Comparison of ENCODE assay signal across 11 cellular contexts in genomic region chr11:84316866-84317560, GRCh38.
DNase-seq lines count a peak whose midpoint lies in the region; ATAC-seq and TF ChIP-seq lines count a peak whose summit lies in the region.
"Had no signal": no experiment of that assay in that cellular context is flagged by ENCODE, and none has a peak within 500 bp of the region (broad histone marks: within the 10 kb centered on the region; RNA-seq: fewer than 3 reads in every experiment).

No MANE protein-coding gene starts in this region.

- H3K9me3 ChIP-seq in skeletal muscle tissue (ENCODE audit: control insufficient read depth in 3 of 3, low read length in 3 of 3): no peaks in the 10 kb centered on the region
- H3K9me3 ChIP-seq: body of pancreas had no signal

- H3K4me3 ChIP-seq in cardiac fibroblast (replicated peaks in 1 of 2; ENCODE audit: low read depth in 2 of 2, low read length in 2 of 2) (peak overlapping the region in 1 of 2 donors; percentile 37), skeletal muscle tissue (ENCODE audit: low read length in 3 of 3) (peak overlapping the region in 2 of 3 donors; percentile 23 to 45), foreskin fibroblast (ENCODE audit: low read depth in 1 of 2, low read length in 2 of 2) (no peak overlapping the region)
- H3K4me3 ChIP-seq: body of pancreas had no signal

- peak overlapping the region in 1 of 3 donors; percentile 15 for H3K9ac ChIP-seq in skeletal muscle tissue (ENCODE audit: low read depth in 1 of 3, low read length in 3 of 3)

- H3K27me3 ChIP-seq in skeletal muscle tissue (ENCODE audit: control insufficient read depth in 3 of 3, insufficient read depth in 3 of 3, low read length in 3 of 3): no peaks in the 10 kb centered on the region
- H3K27me3 ChIP-seq: body of pancreas had no signal

- H3K27ac ChIP-seq in skeletal muscle tissue (ENCODE audit: low read depth, low read length): no peak overlapping the region
- H3K27ac ChIP-seq: body of pancreas, HL-60 had no signal

- peak; percentile 30 for DNase-seq in HuH-7.5 (ENCODE audit: low spot score)
- DNase-seq in cardiac fibroblast (ENCODE audit: low read depth in 2 of 2): peak; percentile 31 to 72
- peak; percentile 16 for DNase-seq in kidney tubule cell (ENCODE audit: low spot score)
- DNase-seq in foreskin fibroblast: no peak
- no peak for DNase-seq in NCI-H2081 (lab: John Stamatoyannopoulos, UW)
- DNase-seq: activated CD4-positive, alpha-beta T cell treated with anti-CD3 and anti-CD28 coated beads for 1 hour had no signal

- no peaks in the 10 kb centered on the region for H3K36me3 ChIP-seq in skeletal muscle tissue (ENCODE audit: control insufficient read depth in 3 of 3, insufficient read depth in 3 of 3, low read length in 3 of 3)

- H3K4me1 ChIP-seq in skeletal muscle tissue (ENCODE audit: control insufficient read depth in 3 of 3, insufficient read depth in 3 of 3, low read length in 3 of 3): no peaks in the 10 kb centered on the region
- H3K4me1 ChIP-seq: body of pancreas had no signal

- no peak for ATAC-seq in HG03442 (IDR thresholded peaks at IDR 0.05; ENCODE audit: unreplicated experiment)
- no peak for ATAC-seq in GM21528 (IDR thresholded peaks at IDR 0.05; ENCODE audit: low FRiP score, unreplicated experiment)
- ATAC-seq: body of pancreas had no signal

- no peak for TF ChIP-seq CTCF in cardiac fibroblast (IDR thresholded peaks at IDR 0.05; ENCODE audit: low read depth, low read length)
- no peak for TF ChIP-seq CTCF in foreskin fibroblast (IDR thresholded peaks at IDR 0.05; ENCODE audit: low read depth, low read length)

Comparison
In these comparisons a context has a peak if more than half of its experiments do, and no peak if none do; other contexts are left out.
1. DNase-seq: peak in HuH-7.5 (single experiment), cardiac fibroblast (2 of 2) and kidney tubule cell (single experiment); none in foreskin fibroblast (0 of 2) and NCI-H2081 (0 of 2).
2. H3K4me3 ChIP-seq: peak in skeletal muscle tissue (2 of 3); none in foreskin fibroblast (0 of 2).